In the genomic region with DNA sequence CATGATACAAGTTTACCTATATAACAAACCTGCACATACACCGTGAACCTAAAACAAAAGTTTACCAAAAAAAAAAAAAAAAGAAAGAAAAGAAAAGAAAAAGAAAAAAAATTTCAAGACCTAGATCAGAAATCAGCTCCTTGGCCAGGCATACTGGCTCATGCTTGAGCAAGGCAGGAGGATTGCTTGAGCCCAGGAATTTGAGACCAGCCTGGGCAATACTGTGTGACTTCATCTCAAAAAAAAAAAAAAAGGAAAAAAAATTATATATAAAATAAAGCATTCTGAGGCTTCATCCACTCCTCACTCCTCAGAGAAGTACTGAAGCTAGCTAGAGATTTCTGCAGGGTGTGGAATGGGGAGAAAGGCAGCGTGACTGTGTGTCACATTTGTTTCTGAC, we compare ENCODE assay signal across 28 cellular contexts. TPM values are rescaled to one million over a fixed set of nuclear protein-coding genes. Genes with fewer than 3 reads are reported as not detected.
A peak's percentile ranks its signal among the peaks of the same experiment; 100 is the strongest.
DNase-seq lines count a peak whose midpoint lies in the region; ATAC-seq, FAIRE-seq and TF ChIP-seq lines count a peak whose summit lies in the region.
"Had no signal": no experiment of that assay in that cellular context is flagged by ENCODE, and none has a peak within 500 bp of the region (broad histone marks: within the 10 kb centered on the region; RNA-seq: fewer than 3 reads in every experiment).

No MANE protein-coding gene starts in this region.

- H3K27ac ChIP-seq in A549 (peak overlapping the region; percentile 97), Panc1 (ENCODE audit: low read length) (peak overlapping the region; percentile 93; the same call in 1 of the 2 replicates), heart left ventricle (no peak overlapping the region)

- H3K36me3 ChIP-seq in Panc1 (ENCODE audit: control insufficient read depth, insufficient read depth, low read length): no peaks in the 10 kb centered on the region
- no peaks in the 10 kb centered on the region for H3K36me3 ChIP-seq in heart left ventricle
- H3K36me3 ChIP-seq: BLaER1 treated with 17β-estradiol and CSF1 and Interleukin-3, amounts not matched to agents 10 nM and 100 nM; breast epithelium; upper lobe of right lung had no signal

- WGBS in A549 (ENCODE audit: missing lambda C conversion rate): 89% methylated on average over 2 of the region's 2 CpGs
- WGBS in heart left ventricle, 4 donors: 97 to 100% (median 98%) methylated on average over 2 of the region's 2 CpGs

- POLR2A ChIA-PET in A549 (lab: Yijun Ruan, JAX): interaction anchor here (0.6 kb wide), 2 partner anchors 15 to 32 kb away, joined by 3 read pairs; no protein-coding TSS in a partner anchor
- POLR2A ChIA-PET in Panc1 (lab: Charles Lee): interaction anchor here (0.6 kb wide), 1 partner anchor 139 kb away, joined by 6 read pairs; no protein-coding TSS in a partner anchor

- in situ Hi-C loops in Panc1 (cut with HindIII; ENCODE audit: low pct_unique_long_range_greater_than_20kb, low sequenced_read_pairs): no loop called here

- H3K9me3 ChIP-seq in A549 (no peaks in the 10 kb centered on the region), Panc1 (ENCODE audit: control insufficient read depth, insufficient read depth, low read depth, low read length) (no peaks in the 10 kb centered on the region), heart left ventricle (no peaks in the 10 kb centered on the region)
- H3K9me3 ChIP-seq: breast epithelium, upper lobe of right lung had no signal

- no TSS peak for BruUV-seq in Panc1 (replicated peaks; lab: Mats Ljungman, UMichigan)

- CTCF ChIA-PET in A549 (lab: Yijun Ruan, JAX) (interaction anchor here (1.4 to 2.7 kb wide), 3 partner anchors 9 to 17 kb away, joined by 3 to 10 read pairs (median 8); no protein-coding TSS in a partner anchor), Panc1 (lab: Charles Lee) (no interaction called here)

- no peak for TF ChIP-seq RAD21 in A549 (conservative IDR thresholded peaks at IDR 0.05 in 1 of 2, IDR thresholded peaks at IDR 0.05 in 1 of 2)

- intact Hi-C loops in Panc1 (cut with micrococcal nuclease; ENCODE audit: unreplicated experiment) (no loop called here), heart left ventricle (cut with DNase I) (loop anchor here in 1 of 10 donors (2.0 kb wide), 1 partner anchor 18 kb away; no protein-coding TSS in a partner anchor)
- intact Hi-C loops in dendritic cell treated with granulocyte-macrophage colony-stimulating factor and Interleukin-4, amounts not matched to agents 40 ng/mL and 50 ng/mL, for 4 days (cut with micrococcal nuclease): no loop called here

- no peak for TF ChIP-seq POLR2A in A549 (IDR thresholded peaks at IDR 0.05; ENCODE audit: low read length)
- no peak for TF ChIP-seq POLR2A in heart left ventricle (IDR thresholded peaks at IDR 0.05)

- H3K4me1 ChIP-seq in A549: peaks cover 67% of the 10 kb centered on the region
- peaks cover 68% of the 10 kb centered on the region for H3K4me1 ChIP-seq in Panc1 (ENCODE audit: control insufficient read depth, insufficient read depth, low read length)
- H3K4me1 ChIP-seq in heart left ventricle: peaks cover 0 to 55% (median 22%) of the 10 kb centered on the region in 12 donors
- H3K4me1 ChIP-seq: breast epithelium had no signal

- H3K27me3 Mint-ChIP-seq in dendritic cell treated with granulocyte-macrophage colony-stimulating factor and Interleukin-4, amounts not matched to agents 40 ng/mL and 50 ng/mL, for 4 days: no peaks in the 10 kb centered on the region
- peaks cover 0 to 6% of the 10 kb centered on the region in 2 donors for H3K27me3 Mint-ChIP-seq in natural killer cell treated with Interleukin-12 subunit alpha and Interleukin-12 subunit beta and Interleukin-15 and Interleukin-18, amount 100 ng/mL, for 72 hours
- H3K27me3 Mint-ChIP-seq: activated naive CD8-positive, alpha-beta T cell treated with anti-CD3 and anti-CD28 coated beads, Interleukin-2, amount 10 ng/mL, durations not matched to agents 7 days and 5 days; IgD-negative memory B cell had no signal

- no peak overlapping the region for H3K4me3 ChIP-seq in A549
- H3K4me3 ChIP-seq in Panc1 (ENCODE audit: low read depth in 2 of 2, low read length in 2 of 2): no peak overlapping the region
- no peak overlapping the region for H3K4me3 ChIP-seq in heart left ventricle
- H3K4me3 ChIP-seq: BLaER1 treated with 17β-estradiol and CSF1 and Interleukin-3, amounts not matched to agents 10 nM and 100 nM; breast epithelium; GM12878; hepatocyte; lung; upper lobe of right lung had no signal

- no peak overlapping the region for H3K4me3 Mint-ChIP-seq in dendritic cell treated with granulocyte-macrophage colony-stimulating factor and Interleukin-4, amounts not matched to agents 40 ng/mL and 50 ng/mL, for 4 days
- H3K4me3 Mint-ChIP-seq in natural killer cell treated with Interleukin-12 subunit alpha and Interleukin-12 subunit beta and Interleukin-15 and Interleukin-18, amount 100 ng/mL, for 72 hours: peak overlapping the region; percentile 27
- H3K4me3 Mint-ChIP-seq: stimulated activated naive CD8-positive, alpha-beta T cell treated with anti-CD3 and anti-CD28 coated beads, Interleukin-15, amount 100 ng/mL, for 72 hours had no signal

- TF ChIP-seq CTCF in A549 (IDR thresholded peaks at IDR 0.05) (no peak), Panc1 (IDR thresholded peaks at IDR 0.05) (no peak), heart left ventricle (IDR thresholded peaks at IDR 0.05) (no peak)

- H3K4me2 ChIP-seq in A549: no peak overlapping the region
- H3K4me2 ChIP-seq: hepatocyte had no signal

- no peaks in the 10 kb centered on the region for H3K27me3 ChIP-seq in Panc1 (ENCODE audit: control insufficient read depth, insufficient read depth, low read length)
- H3K27me3 ChIP-seq in heart left ventricle: no peaks in the 10 kb centered on the region
- H3K27me3 ChIP-seq: BLaER1 treated with 17β-estradiol and CSF1 and Interleukin-3, amounts not matched to agents 10 nM and 100 nM; breast epithelium; hepatocyte; upper lobe of right lung had no signal

- DNase-seq in A549 (ENCODE audit: low read depth in 1 of 2, low spot score in 1 of 2) (no peak), Panc1 (ENCODE audit: low read depth, low spot score) (no peak), NCI-H187 (lab: John Stamatoyannopoulos, UW) (no peak), heart left ventricle (no peak)
- no peak for DNase-seq in natural killer cell treated with Interleukin-12 subunit alpha and Interleukin-12 subunit beta and Interleukin-15 and Interleukin-18, amount 100 ng/mL, for 72 hours (ENCODE audit: low spot score)
- DNase-seq in activated CD4-positive, CD25-positive, alpha-beta regulatory T cell (lab: John Stamatoyannopoulos, UW): no peak
- no peak for DNase-seq in stimulated activated naive CD4-positive, alpha-beta T cell treated with Interleukin-2 at 50 U/mL for 16 hours (lab: John Stamatoyannopoulos, UW)
- DNase-seq: activated CD4-positive, CD25-positive, alpha-beta regulatory T cell treated with anti-CD3 and anti-CD28 coated beads, Interleukin-2, amount 50 U/mL, for 72 hours; activated naive CD8-positive, alpha-beta T cell treated with anti-CD3 and anti-CD28 coated beads, Interleukin-2, amount 10 ng/mL, durations not matched to agents 7 days and 5 days; DMS 273 treated with DMSO at 0.1 percent for 48 hours; effector CD4-positive, alpha-beta T cell; GF-D8; HCEC 1CT; islet precursor cell; NCI-H187 treated with DMSO at 0.1 percent for 48 hours; stimulated activated naive CD8-positive, alpha-beta T cell treated with anti-CD3 and anti-CD28 coated beads, Interleukin-15, amount 100 ng/mL, for 72 hours; upper lobe of right lung had no signal

- no peaks in the 10 kb centered on the region for H3K9me3 Mint-ChIP-seq in dendritic cell treated with granulocyte-macrophage colony-stimulating factor and Interleukin-4, amounts not matched to agents 40 ng/mL and 50 ng/mL, for 4 days
- H3K9me3 Mint-ChIP-seq in natural killer cell treated with Interleukin-12 subunit alpha and Interleukin-12 subunit beta and Interleukin-15 and Interleukin-18, amount 100 ng/mL, for 72 hours: no peaks in the 10 kb centered on the region
- H3K9me3 Mint-ChIP-seq: activated naive CD8-positive, alpha-beta T cell treated with anti-CD3 and anti-CD28 coated beads, Interleukin-2, amount 10 ng/mL, durations not matched to agents 7 days and 5 days; IgD-negative memory B cell; stimulated activated naive CD8-positive, alpha-beta T cell treated with anti-CD3 and anti-CD28 coated beads, Interleukin-15, amount 100 ng/mL, for 72 hours had no signal

- peaks cover 74% of the 10 kb centered on the region for H3K4me1 Mint-ChIP-seq in dendritic cell treated with granulocyte-macrophage colony-stimulating factor and Interleukin-4, amounts not matched to agents 40 ng/mL and 50 ng/mL, for 4 days (ENCODE audit: low read depth)
- peaks cover 10 to 16% of the 10 kb centered on the region in 2 donors for H3K4me1 Mint-ChIP-seq in natural killer cell treated with Interleukin-12 subunit alpha and Interleukin-12 subunit beta and Interleukin-15 and Interleukin-18, amount 100 ng/mL, for 72 hours (ENCODE audit: low read depth in 2 of 2)

- H3K27ac Mint-ChIP-seq in dendritic cell treated with granulocyte-macrophage colony-stimulating factor and Interleukin-4, amounts not matched to agents 40 ng/mL and 50 ng/mL, for 4 days: peak overlapping the region; percentile 80
- H3K27ac Mint-ChIP-seq in natural killer cell treated with Interleukin-12 subunit alpha and Interleukin-12 subunit beta and Interleukin-15 and Interleukin-18, amount 100 ng/mL, for 72 hours: peak overlapping the region; percentile 20 to 30
- H3K27ac Mint-ChIP-seq: activated naive CD8-positive, alpha-beta T cell treated with anti-CD3 and anti-CD28 coated beads, Interleukin-2, amount 10 ng/mL, durations not matched to agents 7 days and 5 days had no signal

- no peak for FAIRE-seq in A549 (lab: Jason Lieb, UNC)
- FAIRE-seq: GM12878 had no signal

- ATAC-seq in A549 (no peak), Panc1 (no peak), heart left ventricle (no peak)
- ATAC-seq in natural killer cell treated with Interleukin-12 subunit alpha and Interleukin-12 subunit beta and Interleukin-15 and Interleukin-18, amount 100 ng/mL, for 72 hours: no peak
- ATAC-seq: GM12878; stimulated activated naive CD8-positive, alpha-beta T cell treated with anti-CD3 and anti-CD28 coated beads, Interleukin-15, amount 100 ng/mL, for 72 hours; upper lobe of right lung had no signal

- H3K36me3 Mint-ChIP-seq in dendritic cell treated with granulocyte-macrophage colony-stimulating factor and Interleukin-4, amounts not matched to agents 40 ng/mL and 50 ng/mL, for 4 days (ENCODE audit: low read depth): no peaks in the 10 kb centered on the region
- H3K36me3 Mint-ChIP-seq in natural killer cell treated with Interleukin-12 subunit alpha and Interleukin-12 subunit beta and Interleukin-15 and Interleukin-18, amount 100 ng/mL, for 72 hours: no peaks in the 10 kb centered on the region
- H3K36me3 Mint-ChIP-seq: activated naive CD8-positive, alpha-beta T cell treated with anti-CD3 and anti-CD28 coated beads, Interleukin-2, amount 10 ng/mL, durations not matched to agents 7 days and 5 days; IgD-negative memory B cell had no signal

- no peak for TF ChIP-seq EP300 in A549 (IDR thresholded peaks at IDR 0.05)

RNA-seq across cellular contexts. Expression of a gene that starts 11.8 kb away (rescaled TPM):
- polyA plus RNA-seq in A549 (2011; rRNA removed) (2.0 and 2.6 TPM in 2 replicates), A549 (2017; fragmentation: RNase III; extraction: RNeasy Plus Mini Kit Qiagen cat#74134 plus additional on column Dnase treatment) (6.4 to 7.9 TPM (median 7.7 TPM) in 3 replicates), heart left ventricle (not detected)
- 6.3 and 7.1 TPM in 2 replicates for polyA plus RNA-seq in A549 (2012; cell fraction: cytosol; rRNA removed)
- 5.4 and 6.3 TPM in 2 replicates for polyA plus RNA-seq in A549 (2012; cell fraction: nucleus; rRNA removed)
- 0.54 and 1.4 TPM in 2 replicates for polyA minus RNA-seq in A549 (2011; rRNA and poly(A)+ RNA removed)
- total RNA-seq in Panc1 (2021; ENCODE audit: unreplicated experiment) (1.1 TPM), heart left ventricle (not detected)
- polyA plus RNA-seq in Panc1 (2012; ENCODE audit: insufficient read length): 3.0 TPM
- total RNA-seq in natural killer cell treated with Interleukin-12 subunit alpha and Interleukin-12 subunit beta and Interleukin-15 and Interleukin-18, amount 100 ng/mL, for 72 hours: not detected
- total RNA-seq: activated naive CD8-positive, alpha-beta T cell treated with anti-CD3 and anti-CD28 coated beads, Interleukin-2, amount 10 ng/mL, durations not matched to agents 7 days and 5 days; breast epithelium; fibroblast of lung; GM12878; MCF 10A; myocyte; skeletal muscle tissue; upper lobe of right lung had no signal
- polyA plus RNA-seq: fibroblast of lung, GM12878, IgD-negative memory B cell had no signal

RNA-seq across cellular contexts. Expression of a gene that starts 18.7 kb away (rescaled TPM):
- polyA plus RNA-seq in A549 (2011; rRNA removed) (29.7 and 36.1 TPM in 2 replicates), A549 (2017; fragmentation: RNase III; extraction: RNeasy Plus Mini Kit Qiagen cat#74134 plus additional on column Dnase treatment) (12.3 to 13.2 TPM (median 12.8 TPM) in 3 replicates), heart left ventricle (1 to 10 TPM; 4.0 to 7.5 TPM)
- polyA plus RNA-seq in A549 (2012; cell fraction: cytosol; rRNA removed): 4.9 and 7.0 TPM in 2 replicates
- polyA plus RNA-seq in A549 (2012; cell fraction: nucleus; rRNA removed): 4.5 and 5.3 TPM in 2 replicates
- polyA minus RNA-seq in A549 (2011; rRNA and poly(A)+ RNA removed): 43.3 and 43.6 TPM in 2 replicates
- total RNA-seq in Panc1 (2021; ENCODE audit: unreplicated experiment) (70.6 TPM), heart left ventricle (10 to 100 TPM; 19.1 to 37.6 (median 26.1) TPM)
- polyA plus RNA-seq in Panc1 (2012; ENCODE audit: insufficient read length): 12.9 TPM
- 10 to 100 TPM; 59.0 to 64.6 TPM for total RNA-seq in natural killer cell treated with Interleukin-12 subunit alpha and Interleukin-12 subunit beta and Interleukin-15 and Interleukin-18, amount 100 ng/mL, for 72 hours

Comparison
In these comparisons a context has a peak if more than half of its experiments do, and no peak if none do; other contexts are left out.
1. H3K27ac ChIP-seq: peak in A549 (2 of 2) and Panc1 (single experiment); none in heart left ventricle (0 of 12).